Comparison of ENCODE assay signal across 1 cellular context in genomic region chr1:54488065-54488750, GRCh38.
TF ChIP-seq lines count a peak whose summit lies in the region.

No MANE protein-coding gene starts in this region.

TF ChIP-seq in K562, 482 proteins besides CTCF, POLR2A, EP300 and RAD21 (continued from another document and continues in another):
- TF ChIP-seq RFX5 (IDR thresholded peaks at IDR 0.05; ENCODE audit: low read depth, low read length): no peak
- TF ChIP-seq PHB (CRISPR knock-in tag; IDR thresholded peaks at IDR 0.05): no peak
- no peak for TF ChIP-seq PHF20 (IDR thresholded peaks at IDR 0.05; ENCODE audit: partially characterized antibody)
- peak in 1 of 2 experiments; percentile 83; a peak in 2 of 4 replicates for TF ChIP-seq ZNF639 (CRISPR knock-in tag; conservative IDR thresholded peaks at IDR 0.05 in 1 of 2, IDR thresholded peaks at IDR 0.05 in 1 of 2)
- TF ChIP-seq PCBP2 (IDR thresholded peaks at IDR 0.05; ENCODE audit: low read depth, low read length, poor library complexity, severe bottlenecking): no peak
- no peak for TF ChIP-seq NFRKB (IDR thresholded peaks at IDR 0.05; ENCODE audit: low read depth)
- TF ChIP-seq TEAD2 (tag; IDR thresholded peaks at IDR 0.05): no peak
- TF ChIP-seq ZNF175 (CRISPR knock-in tag; IDR thresholded peaks at IDR 0.05; ENCODE audit: low read depth): no peak; the same call in 1 of the 2 replicates
- TF ChIP-seq CC2D1A (IDR thresholded peaks at IDR 0.05): no peak
- peak; percentile 31 for TF ChIP-seq ZFP36 (IDR thresholded peaks at IDR 0.05; ENCODE audit: low read depth, low read length, partially characterized antibody)
- no peak for TF ChIP-seq CBX8 (IDR thresholded peaks at IDR 0.05; ENCODE audit: borderline replicate concordance, extremely low read depth, low read depth, low read length, poor library complexity, severe bottlenecking)
- TF ChIP-seq HOXB6 (CRISPR knock-in tag; IDR thresholded peaks at IDR 0.05; ENCODE audit: borderline replicate concordance): no peak
- no peak for TF ChIP-seq FOXM1 (IDR thresholded peaks at IDR 0.05; ENCODE audit: low read depth)
- no peak for TF ChIP-seq FOXM1 (CRISPR knock-in tag; IDR thresholded peaks at IDR 0.05; ENCODE audit: low read depth)
- TF ChIP-seq, protein P1, sequence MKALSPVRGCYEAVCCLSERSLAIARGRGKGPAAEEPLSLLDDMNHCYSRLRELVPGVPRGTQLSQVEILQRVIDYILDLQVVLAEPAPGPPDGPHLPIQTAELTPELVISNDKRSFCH (CRISPR knock-in tag; IDR thresholded peaks at IDR 0.05): no peak
- TF ChIP-seq, protein P1 (tag; IDR thresholded peaks at IDR 0.05): peak; percentile 86
- TF ChIP-seq GTF2F1 (IDR thresholded peaks at IDR 0.05; ENCODE audit: low read depth, low read length): no peak
- TF ChIP-seq MAZ (CRISPR knock-in tag; conservative IDR thresholded peaks at IDR 0.05 in 1 of 2, IDR thresholded peaks at IDR 0.05 in 1 of 2): peak; percentile 90 to 99
- TF ChIP-seq ATF1 (CRISPR knock-in tag; IDR thresholded peaks at IDR 0.05): no peak
- TF ChIP-seq ATF1 (tag; IDR thresholded peaks at IDR 0.05): peak; percentile 75
- peak; percentile 44 for TF ChIP-seq EP400 (IDR thresholded peaks at IDR 0.05)
- TF ChIP-seq HDGF (IDR thresholded peaks at IDR 0.05): no peak
- TF ChIP-seq C11orf30 (IDR thresholded peaks at IDR 0.05; ENCODE audit: low read depth): no peak
- peak; percentile 63 for TF ChIP-seq ERF (CRISPR knock-in tag; IDR thresholded peaks at IDR 0.05)
- TF ChIP-seq SNAPC5 (CRISPR knock-in tag; IDR thresholded peaks at IDR 0.05): no peak
- TF ChIP-seq, protein P2, sequence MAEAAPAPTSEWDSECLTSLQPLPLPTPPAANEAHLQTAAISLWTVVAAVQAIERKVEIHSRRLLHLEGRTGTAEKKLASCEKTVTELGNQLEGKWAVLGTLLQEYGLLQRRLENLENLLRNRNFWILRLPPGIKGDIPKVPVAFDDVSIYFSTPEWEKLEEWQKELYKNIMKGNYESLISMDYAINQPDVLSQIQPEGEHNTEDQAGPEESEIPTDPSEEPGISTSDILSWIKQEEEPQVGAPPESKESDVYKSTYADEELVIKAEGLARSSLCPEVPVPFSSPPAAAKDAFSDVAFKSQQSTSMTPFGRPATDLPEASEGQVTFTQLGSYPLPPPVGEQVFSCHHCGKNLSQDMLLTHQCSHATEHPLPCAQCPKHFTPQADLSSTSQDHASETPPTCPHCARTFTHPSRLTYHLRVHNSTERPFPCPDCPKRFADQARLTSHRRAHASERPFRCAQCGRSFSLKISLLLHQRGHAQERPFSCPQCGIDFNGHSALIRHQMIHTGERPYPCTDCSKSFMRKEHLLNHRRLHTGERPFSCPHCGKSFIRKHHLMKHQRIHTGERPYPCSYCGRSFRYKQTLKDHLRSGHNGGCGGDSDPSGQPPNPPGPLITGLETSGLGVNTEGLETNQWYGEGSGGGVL (CRISPR knock-in tag; IDR thresholded peaks at IDR 0.05): no peak
- TF ChIP-seq CCAR2 (IDR thresholded peaks at IDR 0.05; ENCODE audit: low read depth, low read length): no peak
- peak; percentile 34; the same call in 1 of the 2 replicates for TF ChIP-seq ARID3A (IDR thresholded peaks at IDR 0.05; ENCODE audit: borderline replicate concordance, low read depth, low read length)
- peak; percentile 42 for TF ChIP-seq ZFX (CRISPR knock-in tag; IDR thresholded peaks at IDR 0.05)
- no peak for TF ChIP-seq NUFIP1 (IDR thresholded peaks at IDR 0.05; ENCODE audit: partially characterized antibody)
- no peak for TF ChIP-seq E2F8 (IDR thresholded peaks at IDR 0.05; ENCODE audit: low read depth, partially characterized antibody)
- TF ChIP-seq SAP30 (IDR thresholded peaks at IDR 0.05; ENCODE audit: borderline replicate concordance, insufficient read depth, low read depth, low read length, poor library complexity, severe bottlenecking): peak; percentile 28
- no peak for TF ChIP-seq ZNF311 (CRISPR knock-in tag; IDR thresholded peaks at IDR 0.05)
- TF ChIP-seq FOXJ3 (CRISPR knock-in tag; IDR thresholded peaks at IDR 0.05): peak; percentile 72; the same call in 1 of the 2 replicates
- TF ChIP-seq MCM3 (IDR thresholded peaks at IDR 0.05): no peak
- peak; percentile 71; the same call in 1 of the 2 replicates for TF ChIP-seq GABPB1 (CRISPR knock-in tag; IDR thresholded peaks at IDR 0.05)
- TF ChIP-seq CHD1 (IDR thresholded peaks at IDR 0.05; ENCODE audit: low read length): no peak
- 0 out of 2 replicates have a peak, but pooled peaks have one; percentile 68 for TF ChIP-seq CUX1 (CRISPR knock-in tag; IDR thresholded peaks at IDR 0.05)
- TF ChIP-seq, protein P3, sequence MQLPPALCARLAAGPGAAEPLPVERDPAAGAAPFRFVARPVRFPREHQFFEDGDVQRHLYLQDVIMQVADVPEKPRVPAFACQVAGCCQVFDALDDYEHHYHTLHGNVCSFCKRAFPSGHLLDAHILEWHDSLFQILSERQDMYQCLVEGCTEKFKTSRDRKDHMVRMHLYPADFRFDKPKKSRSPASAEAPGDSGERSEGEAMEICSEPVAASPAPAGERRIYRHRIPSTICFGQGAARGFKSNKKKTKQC (CRISPR knock-in tag; IDR thresholded peaks at IDR 0.05): no peak
- TF ChIP-seq, protein P4, sequence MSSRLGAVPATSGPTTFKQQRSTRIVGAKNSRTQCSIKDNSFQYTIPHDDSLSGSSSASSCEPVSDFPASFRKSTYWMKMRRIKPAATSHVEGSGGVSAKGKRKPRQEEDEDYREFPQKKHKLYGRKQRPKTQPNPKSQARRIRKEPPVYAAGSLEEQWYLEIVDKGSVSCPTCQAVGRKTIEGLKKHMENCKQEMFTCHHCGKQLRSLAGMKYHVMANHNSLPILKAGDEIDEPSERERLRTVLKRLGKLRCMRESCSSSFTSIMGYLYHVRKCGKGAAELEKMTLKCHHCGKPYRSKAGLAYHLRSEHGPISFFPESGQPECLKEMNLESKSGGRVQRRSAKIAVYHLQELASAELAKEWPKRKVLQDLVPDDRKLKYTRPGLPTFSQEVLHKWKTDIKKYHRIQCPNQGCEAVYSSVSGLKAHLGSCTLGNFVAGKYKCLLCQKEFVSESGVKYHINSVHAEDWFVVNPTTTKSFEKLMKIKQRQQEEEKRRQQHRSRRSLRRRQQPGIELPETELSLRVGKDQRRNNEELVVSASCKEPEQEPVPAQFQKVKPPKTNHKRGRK (tag; IDR thresholded peaks at IDR 0.05): no peak
- no peak for TF ChIP-seq SLC30A9 (CRISPR knock-in tag; IDR thresholded peaks at IDR 0.05)
- TF ChIP-seq BMI1 (IDR thresholded peaks at IDR 0.05; ENCODE audit: low read length): no peak
- TF ChIP-seq PRMT5 (CRISPR knock-in tag; IDR thresholded peaks at IDR 0.05): no peak
- TF ChIP-seq GTF2B (IDR thresholded peaks at IDR 0.05; ENCODE audit: extremely low read depth, insufficient read length): no peak
- TF ChIP-seq KLF6 (CRISPR knock-in tag; IDR thresholded peaks at IDR 0.05; ENCODE audit: borderline replicate concordance): peak; percentile 79; the same call in 1 of the 2 replicates
- TF ChIP-seq, protein P5, sequence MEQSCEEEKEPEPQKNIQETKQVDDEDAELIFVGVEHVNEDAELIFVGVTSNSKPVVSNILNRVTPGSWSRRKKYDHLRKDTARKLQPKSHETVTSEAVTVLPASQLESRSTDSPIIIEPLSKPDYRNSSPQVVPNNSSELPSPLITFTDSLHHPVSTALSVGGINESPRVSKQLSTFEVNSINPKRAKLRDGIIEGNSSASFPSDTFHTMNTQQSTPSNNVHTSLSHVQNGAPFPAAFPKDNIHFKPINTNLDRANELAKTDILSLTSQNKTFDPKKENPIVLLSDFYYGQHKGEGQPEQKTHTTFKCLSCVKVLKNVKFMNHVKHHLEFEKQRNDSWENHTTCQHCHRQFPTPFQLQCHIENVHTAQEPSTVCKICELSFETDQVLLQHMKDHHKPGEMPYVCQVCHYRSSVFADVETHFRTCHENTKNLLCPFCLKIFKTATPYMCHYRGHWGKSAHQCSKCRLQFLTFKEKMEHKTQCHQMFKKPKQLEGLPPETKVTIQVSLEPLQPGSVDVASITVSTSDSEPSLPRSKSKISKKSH (CRISPR knock-in tag; IDR thresholded peaks at IDR 0.05): no peak
- TF ChIP-seq SMARCE1 (IDR thresholded peaks at IDR 0.05): no peak
- no peak for TF ChIP-seq ZKSCAN3 (CRISPR knock-in tag; IDR thresholded peaks at IDR 0.05)
- TF ChIP-seq XRCC5 (IDR thresholded peaks at IDR 0.05; ENCODE audit: low read depth, low read length): 0 out of 2 replicates have a peak, but pooled peaks have one; percentile 66
